Comparison of ENCODE assay signal across 16 cellular contexts in the genomic region with DNA sequence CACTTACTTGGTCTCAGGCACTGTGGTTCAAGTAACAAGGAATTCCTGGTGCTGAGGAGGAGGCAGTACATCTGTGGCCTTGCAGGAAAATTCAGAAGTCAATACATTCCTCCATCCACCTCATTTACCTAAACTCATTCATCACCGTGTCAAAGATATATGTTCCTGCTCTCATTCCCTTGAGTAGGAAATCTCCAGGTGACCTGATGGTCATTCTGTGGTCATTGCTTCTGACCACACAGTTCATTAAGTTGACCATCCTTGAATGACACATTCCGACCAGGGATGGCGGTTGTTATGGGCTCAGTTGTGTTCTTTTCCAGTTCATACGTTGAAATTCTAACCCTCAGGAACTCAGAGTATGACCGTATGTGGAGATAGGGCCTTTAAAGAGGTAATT. TPM values are rescaled to one million over a fixed set of nuclear protein-coding genes. Genes with fewer than 3 reads are reported as not detected.
A peak's percentile ranks its signal among the peaks of the same experiment; 100 is the strongest.
DNase-seq lines count a peak whose midpoint lies in the region; ATAC-seq and TF ChIP-seq lines count a peak whose summit lies in the region.
"Had no signal": no experiment of that assay in that cellular context is flagged by ENCODE, and none has a peak within 500 bp of the region (broad histone marks: within the 10 kb centered on the region; RNA-seq: fewer than 3 reads in every experiment).

No MANE protein-coding gene starts in this region.

- no peak overlapping the region for H4K8ac ChIP-seq in IMR-90 (ENCODE audit: low read depth in 2 of 2, low read length in 2 of 2)

- no peak overlapping the region for H2AK5ac ChIP-seq in IMR-90 (ENCODE audit: low read depth, low read length)

- H2BK120ac ChIP-seq in IMR-90 (ENCODE audit: low read depth, low read length): no peak overlapping the region

- H3K9me3 Mint-ChIP-seq in CD4-positive, alpha-beta T cell: no peaks in the 10 kb centered on the region
- H3K9me3 Mint-ChIP-seq in activated CD8-positive, alpha-beta T cell treated with anti-CD3 and anti-CD28 coated beads for 36 hours: no peaks in the 10 kb centered on the region
- no peaks in the 10 kb centered on the region for H3K9me3 Mint-ChIP-seq in immature natural killer cell

- peak overlapping the region; percentile 85 for H3K27ac Mint-ChIP-seq in CD4-positive, alpha-beta T cell
- peak overlapping the region; percentile 63 for H3K27ac Mint-ChIP-seq in activated CD8-positive, alpha-beta T cell treated with anti-CD3 and anti-CD28 coated beads for 36 hours
- peak overlapping the region; percentile 80 to 95 (median 90) for H3K27ac Mint-ChIP-seq in immature natural killer cell
- H3K27ac Mint-ChIP-seq: progenitor cell of endocrine pancreas had no signal

- POLR2A ChIA-PET in CD4-positive, alpha-beta T cell (lab: Charles Lee): interaction anchor here (1.0 to 5.0 kb wide), 6 partner anchors 8 to 88 kb away, joined by 3 to 126 read pairs (median 17); no protein-coding TSS in a partner anchor
- POLR2A ChIA-PET in IMR-90 (lab: Charles Lee; ENCODE audit: unreplicated experiment): no interaction called here
- POLR2A ChIA-PET in activated CD8-positive, alpha-beta T cell treated with anti-CD3 and anti-CD28 coated beads for 36 hours (lab: Charles Lee): interaction anchor here (0.6 to 5.7 kb wide), 7 partner anchors 9 to 88 kb away, joined by 3 to 49 read pairs (median 5); no protein-coding TSS in a partner anchor

- no peak overlapping the region for H3K4me3 ChIP-seq in IMR-90 (ENCODE audit: insufficient read depth, low read depth, low read length)
- H3K4me3 ChIP-seq in WERI-Rb-1 (ENCODE audit: low read depth, low read length): no peak overlapping the region
- H3K4me3 ChIP-seq: esophagus muscularis mucosa, thyroid gland had no signal

- H3K36me3 Mint-ChIP-seq in CD4-positive, alpha-beta T cell (ENCODE audit: low read depth): peaks cover 33% of the 10 kb centered on the region
- peaks cover 37% of the 10 kb centered on the region for H3K36me3 Mint-ChIP-seq in activated CD8-positive, alpha-beta T cell treated with anti-CD3 and anti-CD28 coated beads for 36 hours (ENCODE audit: low read depth)
- peaks cover 0 to 8% (median 8%) of the 10 kb centered on the region in 3 donors for H3K36me3 Mint-ChIP-seq in immature natural killer cell

- H3K27ac ChIP-seq in CD4-positive, alpha-beta T cell (ENCODE audit: low read depth, low read length): peak overlapping the region; percentile 89
- H3K27ac ChIP-seq in IMR-90 (ENCODE audit: insufficient read depth, low read length) (no peak overlapping the region), foreskin keratinocyte (no peak overlapping the region), WERI-Rb-1 (no peak overlapping the region)
- H3K27ac ChIP-seq: esophagus muscularis mucosa, thyroid gland had no signal

- H3K23ac ChIP-seq in IMR-90 (ENCODE audit: low read depth, low read length): no peak overlapping the region

- H2BK5ac ChIP-seq in IMR-90 (ENCODE audit: low read depth, low read length, poor library complexity, severe bottlenecking): no peak overlapping the region

- no TSS peak for BruUV-seq in IMR-90 (replicated peaks; lab: Mats Ljungman, UMichigan)

- peak overlapping the region; percentile 86 for H3K4me3 Mint-ChIP-seq in CD4-positive, alpha-beta T cell
- peak overlapping the region; percentile 99 for H3K4me3 Mint-ChIP-seq in activated CD8-positive, alpha-beta T cell treated with anti-CD3 and anti-CD28 coated beads for 36 hours
- H3K4me3 Mint-ChIP-seq in immature natural killer cell: no peak overlapping the region

- no peak overlapping the region for H2BK20ac ChIP-seq in IMR-90 (ENCODE audit: low read depth, low read length)

- DNase-seq in CD4-positive, alpha-beta T cell: no peak
- DNase-seq in IMR-90: peak; percentile 23
- DNase-seq in activated CD8-positive, alpha-beta T cell treated with anti-CD3 and anti-CD28 coated beads for 36 hours: no peak
- DNase-seq in immature natural killer cell: no peak
- no peak for DNase-seq in foreskin keratinocyte
- no peak for DNase-seq in RPMI8226
- no peak for DNase-seq in NCI-H345 (lab: John Stamatoyannopoulos, UW)
- DNase-seq in WERI-Rb-1: no peak
- DNase-seq: amygdala, DMS79, NCI-H2029 treated with DMSO at 0.1 percent for 48 hours, NCI-H748 treated with DMSO at 0.1 percent for 48 hours, T1000, thyroid gland had no signal

- no peak overlapping the region for H3K14ac ChIP-seq in IMR-90 (replicated peaks; ENCODE audit: low read depth, low read length)

- ATAC-seq in CD4-positive, alpha-beta T cell (ENCODE audit: poor library complexity): no peak
- ATAC-seq in IMR-90 (ENCODE audit: low read depth) (no peak), foreskin keratinocyte (no peak)
- ATAC-seq in activated CD8-positive, alpha-beta T cell treated with anti-CD3 and anti-CD28 coated beads for 36 hours: no peak

- no peak overlapping the region for H2AK9ac ChIP-seq in IMR-90 (replicated peaks; ENCODE audit: low read depth, low read length, poor library complexity)

- no peak overlapping the region for H2AFZ ChIP-seq in IMR-90 (replicated peaks; ENCODE audit: low read length, poor library complexity)

- no peaks in the 10 kb centered on the region for H3K27me3 ChIP-seq in CD4-positive, alpha-beta T cell (ENCODE audit: control insufficient read depth, insufficient read depth, low read length)
- no peaks in the 10 kb centered on the region for H3K27me3 ChIP-seq in IMR-90 (ENCODE audit: control insufficient read depth, insufficient read depth, low read length)
- no peaks in the 10 kb centered on the region for H3K27me3 ChIP-seq in foreskin keratinocyte
- H3K27me3 ChIP-seq in WERI-Rb-1 (ENCODE audit: insufficient read depth, low read depth, severe bottlenecking): no peaks in the 10 kb centered on the region
- H3K27me3 ChIP-seq: esophagus muscularis mucosa, thyroid gland had no signal

- H4K20me1 ChIP-seq in IMR-90 (ENCODE audit: insufficient read depth, low read length): peaks cover 13% of the 10 kb centered on the region

- H3K36me3 ChIP-seq in IMR-90 (ENCODE audit: control insufficient read depth, insufficient read depth, low read length) (no peaks in the 10 kb centered on the region), WERI-Rb-1 (peaks cover 3% of the 10 kb centered on the region; the same call in 1 of the 2 replicates)
- H3K36me3 ChIP-seq: esophagus muscularis mucosa, thyroid gland had no signal

- H3K18ac ChIP-seq in IMR-90 (ENCODE audit: low read depth, low read length): no peak overlapping the region

- no peak for TF ChIP-seq CTCF in CD4-positive, alpha-beta T cell (IDR thresholded peaks at IDR 0.05)
- no peak for TF ChIP-seq CTCF in IMR-90 (conservative IDR thresholded peaks at IDR 0.05; ENCODE audit: low read depth, low read length)
- TF ChIP-seq CTCF in activated CD8-positive, alpha-beta T cell treated with anti-CD3 and anti-CD28 coated beads for 36 hours (IDR thresholded peaks at IDR 0.05): no peak
- no peak for TF ChIP-seq CTCF in foreskin keratinocyte (conservative IDR thresholded peaks at IDR 0.05)
- TF ChIP-seq CTCF in WERI-Rb-1 (IDR thresholded peaks at IDR 0.05; ENCODE audit: low read depth, low read length): no peak

- no peak overlapping the region for H3K9ac ChIP-seq in IMR-90 (ENCODE audit: low read depth, low read length)

- in situ Hi-C loops in IMR-90 (cut with MboI; ENCODE audit: low sequenced_read_pairs): loop anchor here (10.0 to 25.0 kb wide), 2 partner anchors 89 to 161 kb away; no protein-coding TSS in a partner anchor

- TF ChIP-seq POLR2A in IMR-90 (IDR thresholded peaks at IDR 0.05; ENCODE audit: low read depth, low read length): no peak

- H3K79me1 ChIP-seq in IMR-90 (ENCODE audit: low read depth in 1 of 2, low read length in 2 of 2): no peaks in the 10 kb centered on the region

- H3K4me1 Mint-ChIP-seq in CD4-positive, alpha-beta T cell (ENCODE audit: low read depth): peaks cover 60% of the 10 kb centered on the region
- H3K4me1 Mint-ChIP-seq in activated CD8-positive, alpha-beta T cell treated with anti-CD3 and anti-CD28 coated beads for 36 hours (ENCODE audit: low read depth): peaks cover 47% of the 10 kb centered on the region
- peaks cover 59 to 64% of the 10 kb centered on the region in 2 donors for H3K4me1 Mint-ChIP-seq in immature natural killer cell

- no peak overlapping the region for H3K4ac ChIP-seq in IMR-90 (ENCODE audit: low read depth, low read length)

- 0 out of 2 replicates have a peak, but pooled peaks cover 3% of the 10 kb centered on the region for H3K9me1 ChIP-seq in IMR-90 (ENCODE audit: insufficient read depth, low read length)

- TF ChIP-seq RAD21 in IMR-90 (IDR thresholded peaks at IDR 0.05; ENCODE audit: low read length): no peak

- peaks cover 8% of the 10 kb centered on the region for H3K27me3 Mint-ChIP-seq in CD4-positive, alpha-beta T cell
- no peaks in the 10 kb centered on the region for H3K27me3 Mint-ChIP-seq in activated CD8-positive, alpha-beta T cell treated with anti-CD3 and anti-CD28 coated beads for 36 hours
- H3K27me3 Mint-ChIP-seq in immature natural killer cell (ENCODE audit: low read depth in 3 of 3): peaks cover 19 to 35% (median 27%) of the 10 kb centered on the region in 3 donors

- H3K56ac ChIP-seq in IMR-90 (ENCODE audit: extremely low read depth, insufficient read depth, low read length): no peak overlapping the region

- dilution Hi-C loops in IMR-90 (cut with HindIII; ENCODE audit: low sequenced_read_pairs, unreplicated experiment): no loop called here

- no peak overlapping the region for H4K91ac ChIP-seq in IMR-90 (ENCODE audit: insufficient read depth, low read depth, low read length)

- intact Hi-C loops in CD4-positive, alpha-beta T cell (cut with DNase I, micrococcal nuclease): loop anchor here (5.0 to 10.0 kb wide), 4 partner anchors 104 to 1131 kb away; no protein-coding TSS in a partner anchor
- intact Hi-C loops in IMR-90 (cut with micrococcal nuclease): loop anchor here (5.0 kb wide), 1 partner anchor 59 kb away; no protein-coding TSS in a partner anchor
- intact Hi-C loops in activated CD8-positive, alpha-beta T cell treated with anti-CD3 and anti-CD28 coated beads for 36 hours (cut with micrococcal nuclease): loop anchor here (5.0 to 10.0 kb wide), 2 partner anchors 89 to 519 kb away; a partner anchor contains a TSS

- H2BK15ac ChIP-seq in IMR-90 (ENCODE audit: low read depth, low read length): no peak overlapping the region

- H3K4me2 ChIP-seq in IMR-90 (ENCODE audit: low read depth, low read length): no peak overlapping the region

- CTCF ChIA-PET in CD4-positive, alpha-beta T cell (lab: Charles Lee): no interaction called here
- CTCF ChIA-PET in IMR-90 (lab: Yijun Ruan, JAX): no interaction called here
- CTCF ChIA-PET in activated CD8-positive, alpha-beta T cell treated with anti-CD3 and anti-CD28 coated beads for 36 hours (lab: Charles Lee): interaction anchor here (1.2 kb wide), 1 partner anchor 12 kb away, joined by 3 read pairs; no protein-coding TSS in a partner anchor

- H3K9me3 ChIP-seq in CD4-positive, alpha-beta T cell (ENCODE audit: control insufficient read depth, low read length): no peaks in the 10 kb centered on the region
- H3K9me3 ChIP-seq in IMR-90 (ENCODE audit: control insufficient read depth, insufficient read depth, low read length): no peaks in the 10 kb centered on the region
- H3K9me3 ChIP-seq in WERI-Rb-1 (ENCODE audit: severe bottlenecking): no peaks in the 10 kb centered on the region
- H3K9me3 ChIP-seq: esophagus muscularis mucosa, thyroid gland had no signal

- no peak overlapping the region for H4K5ac ChIP-seq in IMR-90 (ENCODE audit: low read depth, low read length)

- H3K4me1 ChIP-seq in IMR-90 (ENCODE audit: control insufficient read depth, insufficient read depth, low read length) (no peaks in the 10 kb centered on the region), foreskin keratinocyte (peaks cover 6% of the 10 kb centered on the region)

- WGBS in IMR-90 (ENCODE audit: extremely low coverage in 2 of 2, insufficient read length in 1 of 2), 2 experiments: 100% methylated on average over 3 of the region's 5 CpGs; no CpG with 5 or more reads in 1 of the 2 experiments

RNA-seq across cellular contexts. Expression of a gene that starts 2.1 kb away (rescaled TPM):
- 100 to 1,000 TPM; 645 to 648 TPM for total RNA-seq in CD4-positive, alpha-beta T cell
- total RNA-seq in IMR-90 (2012; rRNA removed) (48.9 and 50.3 TPM in 2 replicates), foreskin keratinocyte (17.4 and 22.5 TPM in 2 replicates)
- polyA plus RNA-seq in IMR-90 (2012; rRNA removed) (5.7 and 7.5 TPM in 2 replicates), immature natural killer cell (10 to 100 TPM; 45.8 to 68.1 (median 68.0) TPM), foreskin keratinocyte (4.8 and 5.0 TPM in 2 replicates)
- 1.3 and 1.5 TPM in 2 replicates for polyA plus RNA-seq in IMR-90 (2012; cell fraction: cytosol; rRNA removed)
- polyA plus RNA-seq in IMR-90 (2012; cell fraction: nucleus; rRNA removed; ENCODE audit: low replicate concordance): 1.6 and 9.7 TPM in 2 replicates
- 100 to 1,000 TPM; 237 to 250 TPM for total RNA-seq in activated CD8-positive, alpha-beta T cell treated with anti-CD3 and anti-CD28 coated beads for 36 hours

Comparison
In these comparisons a context has a peak if more than half of its experiments do, and no peak if none do; other contexts are left out.
1. H3K4me3 Mint-ChIP-seq: peak in CD4-positive, alpha-beta T cell (single experiment) and activated CD8-positive, alpha-beta T cell treated with anti-CD3 and anti-CD28 coated beads for 36 hours (single experiment); none in immature natural killer cell (0 of 5).
2. Peak in every context shown above with its lines, with median percentiles within 50 percentile points of each other: H3K27ac Mint-ChIP-seq.